ENCODE assay signal across 1 cellular context in the genomic region with DNA sequence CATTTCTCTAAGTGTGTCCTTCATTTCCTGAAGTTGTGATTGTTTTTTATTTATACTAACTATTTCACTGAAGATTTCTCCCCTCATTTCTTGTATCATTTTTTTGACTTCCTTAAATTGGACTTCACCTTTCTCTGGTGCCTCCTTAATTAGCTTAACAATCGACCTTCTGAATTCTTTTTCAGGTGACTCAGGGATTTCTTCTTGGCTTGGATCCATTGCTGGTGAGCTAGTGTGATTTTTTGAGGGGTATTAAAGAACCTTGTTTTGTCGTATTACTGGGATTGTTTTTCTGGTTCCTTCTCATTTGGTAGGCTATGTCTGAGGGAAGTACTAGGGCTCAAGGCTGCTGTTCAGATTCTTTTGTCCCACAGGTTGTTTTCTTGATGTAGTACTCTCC.
TF ChIP-seq lines count a peak whose summit lies in the region.

No MANE protein-coding gene starts in this region.

TF ChIP-seq in GM23338, 12 proteins besides CTCF, POLR2A, EP300 and RAD21 (continued from another document):
- TF ChIP-seq, protein P1, sequence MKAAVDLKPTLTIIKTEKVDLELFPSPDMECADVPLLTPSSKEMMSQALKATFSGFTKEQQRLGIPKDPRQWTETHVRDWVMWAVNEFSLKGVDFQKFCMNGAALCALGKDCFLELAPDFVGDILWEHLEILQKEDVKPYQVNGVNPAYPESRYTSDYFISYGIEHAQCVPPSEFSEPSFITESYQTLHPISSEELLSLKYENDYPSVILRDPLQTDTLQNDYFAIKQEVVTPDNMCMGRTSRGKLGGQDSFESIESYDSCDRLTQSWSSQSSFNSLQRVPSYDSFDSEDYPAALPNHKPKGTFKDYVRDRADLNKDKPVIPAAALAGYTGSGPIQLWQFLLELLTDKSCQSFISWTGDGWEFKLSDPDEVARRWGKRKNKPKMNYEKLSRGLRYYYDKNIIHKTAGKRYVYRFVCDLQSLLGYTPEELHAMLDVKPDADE (IDR thresholded peaks at IDR 0.05): no peak
- TF ChIP-seq POLR2AphosphoS5 (IDR thresholded peaks at IDR 0.05; ENCODE audit: low read depth): no peak
- TF ChIP-seq STAT1 (IDR thresholded peaks at IDR 0.05; ENCODE audit: unreplicated experiment): no peak
- TF ChIP-seq, protein P2, sequence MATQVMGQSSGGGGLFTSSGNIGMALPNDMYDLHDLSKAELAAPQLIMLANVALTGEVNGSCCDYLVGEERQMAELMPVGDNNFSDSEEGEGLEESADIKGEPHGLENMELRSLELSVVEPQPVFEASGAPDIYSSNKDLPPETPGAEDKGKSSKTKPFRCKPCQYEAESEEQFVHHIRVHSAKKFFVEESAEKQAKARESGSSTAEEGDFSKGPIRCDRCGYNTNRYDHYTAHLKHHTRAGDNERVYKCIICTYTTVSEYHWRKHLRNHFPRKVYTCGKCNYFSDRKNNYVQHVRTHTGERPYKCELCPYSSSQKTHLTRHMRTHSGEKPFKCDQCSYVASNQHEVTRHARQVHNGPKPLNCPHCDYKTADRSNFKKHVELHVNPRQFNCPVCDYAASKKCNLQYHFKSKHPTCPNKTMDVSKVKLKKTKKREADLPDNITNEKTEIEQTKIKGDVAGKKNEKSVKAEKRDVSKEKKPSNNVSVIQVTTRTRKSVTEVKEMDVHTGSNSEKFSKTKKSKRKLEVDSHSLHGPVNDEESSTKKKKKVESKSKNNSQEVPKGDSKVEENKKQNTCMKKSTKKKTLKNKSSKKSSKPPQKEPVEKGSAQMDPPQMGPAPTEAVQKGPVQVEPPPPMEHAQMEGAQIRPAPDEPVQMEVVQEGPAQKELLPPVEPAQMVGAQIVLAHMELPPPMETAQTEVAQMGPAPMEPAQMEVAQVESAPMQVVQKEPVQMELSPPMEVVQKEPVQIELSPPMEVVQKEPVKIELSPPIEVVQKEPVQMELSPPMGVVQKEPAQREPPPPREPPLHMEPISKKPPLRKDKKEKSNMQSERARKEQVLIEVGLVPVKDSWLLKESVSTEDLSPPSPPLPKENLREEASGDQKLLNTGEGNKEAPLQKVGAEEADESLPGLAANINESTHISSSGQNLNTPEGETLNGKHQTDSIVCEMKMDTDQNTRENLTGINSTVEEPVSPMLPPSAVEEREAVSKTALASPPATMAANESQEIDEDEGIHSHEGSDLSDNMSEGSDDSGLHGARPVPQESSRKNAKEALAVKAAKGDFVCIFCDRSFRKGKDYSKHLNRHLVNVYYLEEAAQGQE (IDR thresholded peaks at IDR 0.05; ENCODE audit: unreplicated experiment): no peak
- TF ChIP-seq, protein P3, sequence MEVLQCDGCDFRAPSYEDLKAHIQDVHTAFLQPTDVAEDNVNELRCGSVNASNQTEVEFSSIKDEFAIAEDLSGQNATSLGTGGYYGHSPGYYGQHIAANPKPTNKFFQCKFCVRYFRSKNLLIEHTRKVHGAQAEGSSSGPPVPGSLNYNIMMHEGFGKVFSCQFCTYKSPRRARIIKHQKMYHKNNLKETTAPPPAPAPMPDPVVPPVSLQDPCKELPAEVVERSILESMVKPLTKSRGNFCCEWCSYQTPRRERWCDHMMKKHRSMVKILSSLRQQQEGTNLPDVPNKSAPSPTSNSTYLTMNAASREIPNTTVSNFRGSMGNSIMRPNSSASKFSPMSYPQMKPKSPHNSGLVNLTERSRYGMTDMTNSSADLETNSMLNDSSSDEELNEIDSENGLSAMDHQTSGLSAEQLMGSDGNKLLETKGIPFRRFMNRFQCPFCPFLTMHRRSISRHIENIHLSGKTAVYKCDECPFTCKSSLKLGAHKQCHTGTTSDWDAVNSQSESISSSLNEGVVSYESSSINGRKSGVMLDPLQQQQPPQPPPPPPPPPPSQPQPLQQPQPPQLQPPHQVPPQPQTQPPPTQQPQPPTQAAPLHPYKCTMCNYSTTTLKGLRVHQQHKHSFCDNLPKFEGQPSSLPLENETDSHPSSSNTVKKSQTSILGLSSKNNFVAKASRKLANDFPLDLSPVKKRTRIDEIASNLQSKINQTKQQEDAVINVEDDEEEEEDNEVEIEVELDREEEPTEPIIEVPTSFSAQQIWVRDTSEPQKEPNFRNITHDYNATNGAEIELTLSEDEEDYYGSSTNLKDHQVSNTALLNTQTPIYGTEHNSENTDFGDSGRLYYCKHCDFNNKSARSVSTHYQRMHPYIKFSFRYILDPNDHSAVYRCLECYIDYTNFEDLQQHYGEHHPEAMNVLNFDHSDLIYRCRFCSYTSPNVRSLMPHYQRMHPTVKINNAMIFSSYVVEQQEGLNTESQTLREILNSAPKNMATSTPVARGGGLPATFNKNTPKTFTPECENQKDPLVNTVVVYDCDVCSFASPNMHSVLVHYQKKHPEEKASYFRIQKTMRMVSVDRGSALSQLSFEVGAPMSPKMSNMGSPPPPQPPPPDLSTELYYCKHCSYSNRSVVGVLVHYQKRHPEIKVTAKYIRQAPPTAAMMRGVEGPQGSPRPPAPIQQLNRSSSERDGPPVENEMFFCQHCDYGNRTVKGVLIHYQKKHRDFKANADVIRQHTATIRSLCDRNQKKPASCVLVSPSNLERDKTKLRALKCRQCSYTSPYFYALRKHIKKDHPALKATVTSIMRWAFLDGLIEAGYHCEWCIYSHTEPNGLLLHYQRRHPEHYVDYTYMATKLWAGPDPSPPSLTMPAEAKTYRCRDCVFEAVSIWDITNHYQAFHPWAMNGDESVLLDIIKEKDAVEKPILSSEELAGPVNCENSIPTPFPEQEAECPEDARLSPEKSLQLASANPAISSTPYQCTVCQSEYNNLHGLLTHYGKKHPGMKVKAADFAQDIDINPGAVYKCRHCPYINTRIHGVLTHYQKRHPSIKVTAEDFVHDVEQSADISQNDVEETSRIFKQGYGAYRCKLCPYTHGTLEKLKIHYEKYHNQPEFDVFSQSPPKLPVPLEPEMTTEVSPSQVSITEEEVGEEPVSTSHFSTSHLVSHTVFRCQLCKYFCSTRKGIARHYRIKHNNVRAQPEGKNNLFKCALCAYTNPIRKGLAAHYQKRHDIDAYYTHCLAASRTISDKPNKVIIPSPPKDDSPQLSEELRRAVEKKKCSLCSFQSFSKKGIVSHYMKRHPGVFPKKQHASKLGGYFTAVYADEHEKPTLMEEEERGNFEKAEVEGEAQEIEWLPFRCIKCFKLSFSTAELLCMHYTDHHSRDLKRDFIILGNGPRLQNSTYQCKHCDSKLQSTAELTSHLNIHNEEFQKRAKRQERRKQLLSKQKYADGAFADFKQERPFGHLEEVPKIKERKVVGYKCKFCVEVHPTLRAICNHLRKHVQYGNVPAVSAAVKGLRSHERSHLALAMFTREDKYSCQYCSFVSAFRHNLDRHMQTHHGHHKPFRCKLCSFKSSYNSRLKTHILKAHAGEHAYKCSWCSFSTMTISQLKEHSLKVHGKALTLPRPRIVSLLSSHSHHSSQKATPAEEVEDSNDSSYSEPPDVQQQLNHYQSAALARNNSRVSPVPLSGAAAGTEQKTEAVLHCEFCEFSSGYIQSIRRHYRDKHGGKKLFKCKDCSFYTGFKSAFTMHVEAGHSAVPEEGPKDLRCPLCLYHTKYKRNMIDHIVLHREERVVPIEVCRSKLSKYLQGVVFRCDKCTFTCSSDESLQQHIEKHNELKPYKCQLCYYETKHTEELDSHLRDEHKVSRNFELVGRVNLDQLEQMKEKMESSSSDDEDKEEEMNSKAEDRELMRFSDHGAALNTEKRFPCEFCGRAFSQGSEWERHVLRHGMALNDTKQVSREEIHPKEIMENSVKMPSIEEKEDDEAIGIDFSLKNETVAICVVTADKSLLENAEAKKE (CRISPR knock-in tag; IDR thresholded peaks at IDR 0.05): no peak
- TF ChIP-seq EZH2phosphoT487 (IDR thresholded peaks at IDR 0.05; ENCODE audit: unreplicated experiment): no peak
- no peak for TF ChIP-seq ZNF331 (CRISPR knock-in tag; IDR thresholded peaks at IDR 0.05; ENCODE audit: low read depth)
- TF ChIP-seq JUNB (IDR thresholded peaks at IDR 0.05; ENCODE audit: unreplicated experiment): no peak
- TF ChIP-seq EZH2 (IDR thresholded peaks at IDR 0.05; ENCODE audit: low read depth, unreplicated experiment): no peak
- no peak for TF ChIP-seq CREB1 (CRISPR knock-in tag; IDR thresholded peaks at IDR 0.05; ENCODE audit: low read depth)
- no peak for TF ChIP-seq NANOG (IDR thresholded peaks at IDR 0.05; ENCODE audit: borderline replicate concordance)
